32 cellular contexts compared by ENCODE assay signal in the genomic region with DNA sequence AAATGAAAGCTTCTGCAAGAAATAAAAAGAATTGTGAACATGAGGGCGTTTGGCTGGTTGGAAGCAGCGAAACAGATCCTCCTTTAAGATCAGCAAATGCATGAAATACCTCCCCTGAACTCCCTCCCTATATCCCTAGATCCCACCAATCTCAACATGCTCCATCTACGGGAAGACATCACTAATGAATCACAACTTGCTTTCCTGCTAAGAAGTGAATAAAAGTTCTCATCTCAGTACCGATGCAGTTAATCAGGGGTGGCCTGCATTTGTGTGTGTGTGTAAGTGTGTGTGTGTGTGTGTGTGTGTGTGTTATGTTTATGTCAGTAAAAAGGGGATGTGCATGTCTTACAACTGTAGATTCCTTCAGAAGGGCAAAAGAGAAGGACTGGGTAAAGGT.
"Had no signal": no experiment of that assay in that cellular context is flagged by ENCODE, and none has a peak within 500 bp of the region (broad histone marks: within the 10 kb centered on the region; RNA-seq: fewer than 3 reads in every experiment).

No MANE protein-coding gene starts in this region.

- FAIRE-seq: astrocyte, bronchial epithelial cell, colon had no signal

- H3K27ac ChIP-seq: adrenal gland, ascending aorta, body of pancreas, brain microvascular endothelial cell, breast epithelium, cardiac muscle cell had no signal

- ATAC-seq: activated naive CD4-positive, alpha-beta T cell treated with anti-CD3 and anti-CD28 coated beads, Interleukin-2, amount 50 U/mL, for 72 hours; activated naive CD8-positive, alpha-beta T cell treated with anti-CD3 and anti-CD28 coated beads, Interleukin-2, amount 50 U/mL, for 24 hours; activated T-cell treated with anti-CD3 and anti-CD28 coated beads, Interleukin-2, amount 50 U/mL, for 4 hours; activated T-cell treated with anti-CD3 and anti-CD28 coated beads, Interleukin-2, amount 50 U/mL, for 72 hours; activated T-helper 17 cell treated with anti-CD3 and anti-CD28 coated beads, Interleukin-2, amount 50 U/mL, for 72 hours; body of pancreas had no signal

- H3K36me3 ChIP-seq: adrenal gland, ascending aorta, brain microvascular endothelial cell, breast epithelium, cardiac muscle cell had no signal

- H3K4me3 ChIP-seq: adrenal gland, ascending aorta, body of pancreas, breast epithelium, cardiac muscle cell had no signal

- DNase-seq: activated effector memory CD4-positive, alpha-beta T cell treated with anti-CD3 and anti-CD28 coated beads, Interleukin-2, amount 50 U/mL, for 16 hours; activated effector memory CD4-positive, alpha-beta T cell treated with Interleukin-2 at 50 U/mL for 16 hours; activated gamma-delta T cell; activated gamma-delta T cell treated with Interleukin-2 at 50 U/mL for 16 hours; activated naive CD4-positive, alpha-beta T cell; activated naive CD4-positive, alpha-beta T cell treated with anti-CD3 and anti-CD28 coated beads for 36 hours; activated naive CD4-positive, alpha-beta T cell treated with anti-CD3 and anti-CD28 coated beads, Interleukin-2, amount 10 ng/mL, durations not matched to agents 7 days and 5 days; activated naive CD4-positive, alpha-beta T cell treated with anti-CD3 and anti-CD28 coated beads, Interleukin-2, amount 50 U/mL, for 16 hours; activated naive CD4-positive, alpha-beta T cell treated with Interleukin-2 at 50 U/mL for 16 hours; activated naive CD8-positive, alpha-beta T cell treated with anti-CD3 and anti-CD28 coated beads for 36 hours; activated naive CD8-positive, alpha-beta T cell treated with anti-CD3 and anti-CD28 coated beads, Interleukin-2, amount 10 ng/mL, durations not matched to agents 7 days and 5 days; activated naive CD8-positive, alpha-beta T cell treated with anti-CD3 and anti-CD28 coated beads, Interleukin-2, amount 50 U/mL, for 24 hours; activated T-cell treated with anti-CD3 and anti-CD28 coated beads, Interleukin-2, amount 50 U/mL, for 4 hours; activated T-cell treated with anti-CD3 and anti-CD28 coated beads, Interleukin-2, amount 50 U/mL, for 48 hours; activated T-cell treated with anti-CD3 and anti-CD28 coated beads, Interleukin-2, amount 50 U/mL, for 72 hours; adrenal gland; amniotic stem cell; amygdala; aorta; body of pancreas; brain microvascular endothelial cell; caudate nucleus; central memory CD4-positive, alpha-beta T cell; cerebellar nuclear complex had no signal

- H3K27me3 ChIP-seq: adrenal gland, ascending aorta, body of pancreas, brain microvascular endothelial cell, breast epithelium, cardiac muscle cell had no signal

- H3K4me1 ChIP-seq: adrenal gland, ascending aorta, body of pancreas, breast epithelium had no signal

- H3K9me3 ChIP-seq: adrenal gland, ascending aorta, body of pancreas, breast epithelium had no signal
